ENCODE assay signal across 13 cellular contexts in the genomic region with DNA sequence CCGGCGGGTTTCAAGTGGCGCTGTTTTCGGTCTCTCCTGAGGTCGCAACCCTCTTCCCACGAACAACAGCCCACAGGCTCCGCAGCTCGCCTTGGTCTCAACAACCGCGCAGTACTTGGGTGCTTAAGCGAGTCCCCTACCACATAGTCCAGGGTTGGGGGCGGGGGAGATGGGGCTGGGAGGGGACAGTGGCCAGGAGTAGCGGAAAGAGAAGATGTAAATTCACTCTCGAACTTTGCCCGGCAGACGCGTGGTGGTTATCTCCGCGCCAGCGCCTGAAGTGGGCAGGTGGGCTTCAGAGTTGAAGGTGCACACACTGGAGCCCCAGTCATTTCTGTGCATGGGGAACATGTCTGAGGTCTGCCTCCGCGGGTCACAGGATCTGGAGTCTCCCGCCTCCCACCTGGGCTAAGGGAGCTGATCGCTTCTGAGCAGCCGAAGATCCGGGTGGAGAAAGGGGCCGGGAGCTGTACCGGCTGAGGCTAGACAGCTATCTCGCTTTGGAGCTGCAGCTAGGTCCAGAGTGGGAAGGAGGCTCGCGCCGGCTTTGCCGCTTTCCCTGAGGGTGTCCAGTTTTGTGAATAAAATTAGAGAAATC. TPM values are rescaled to one million over a fixed set of nuclear protein-coding genes. Genes with fewer than 3 reads are reported as not detected.
DNase-seq lines count a peak whose midpoint lies in the region; TF ChIP-seq lines count a peak whose summit lies in the region.
"Had no signal": no experiment of that assay in that cellular context is flagged by ENCODE, and none has a peak within 500 bp of the region (broad histone marks: within the 10 kb centered on the region; RNA-seq: fewer than 3 reads in every experiment).

No MANE protein-coding gene starts in this region.

- no peak for DNase-seq in SJSA1 (ENCODE audit: low read depth in 1 of 2, low spot score in 2 of 2)
- no peak for DNase-seq in fibroblast of lung (ENCODE audit: low read depth in 2 of 2)
- DNase-seq in ovary, result no peak
- DNase-seq in GM19238 (ENCODE audit: insufficient read length, low spot score), result no peak
- DNase-seq in spleen, result no peak
- DNase-seq in GDM1 (lab: John Stamatoyannopoulos, UW), result no peak
- DNase-seq: activated naive CD4-positive, alpha-beta T cell treated with Interleukin-2 at 50 U/mL for 16 hours; DMS 273 treated with DMSO at 0.1 percent for 48 hours; stimulated activated naive CD4-positive, alpha-beta T cell treated with Interleukin-2 at 50 U/mL for 16 hours had no signal

- no peak for TF ChIP-seq POLR2A in ovary (IDR thresholded peaks at IDR 0.05)
- TF ChIP-seq POLR2A in spleen (IDR thresholded peaks at IDR 0.05), result no peak

- peaks cover 9% of the 10 kb centered on the region for H3K4me1 ChIP-seq in ES-I3 (ENCODE audit: insufficient read depth, low read length)
- peaks cover 69% of the 10 kb centered on the region for H3K4me1 ChIP-seq in SJSA1 (replicated peaks)
- H3K4me1 ChIP-seq in fibroblast of lung (ENCODE audit: control insufficient read depth, extremely low read depth, insufficient read depth, low read length), result peaks cover 2% of the 10 kb centered on the region
- peaks cover 6% of the 10 kb centered on the region for H3K4me1 ChIP-seq in ovary (ENCODE audit: insufficient read depth)
- peaks cover 27 to 68% (median 55%) of the 10 kb centered on the region in 6 donors for H3K4me1 ChIP-seq in spleen

- H3K36me3 ChIP-seq in ES-I3 (ENCODE audit: insufficient read depth, low read length), result no peaks in the 10 kb centered on the region
- H3K36me3 ChIP-seq in SJSA1, result peaks cover 83% of the 10 kb centered on the region
- H3K36me3 ChIP-seq in fibroblast of lung (ENCODE audit: control insufficient read depth, insufficient read depth, low read length), result no peaks in the 10 kb centered on the region
- H3K36me3 ChIP-seq in ovary, result no peaks in the 10 kb centered on the region
- H3K36me3 ChIP-seq in spleen, result peaks cover 0 to 10% (median 0%) of the 10 kb centered on the region in 6 donors
- H3K36me3 ChIP-seq: neutrophil had no signal

- no peaks in the 10 kb centered on the region for H3K79me2 ChIP-seq in fibroblast of lung (ENCODE audit: control insufficient read depth, insufficient read depth, low read length)

- no peak overlapping the region for H2AFZ ChIP-seq in fibroblast of lung (ENCODE audit: low read length)

- peak overlapping the region; percentile 39 for H3K4me2 ChIP-seq in fibroblast of lung (ENCODE audit: extremely low read depth, insufficient read depth, low read length)

- H4K20me1 ChIP-seq in fibroblast of lung (ENCODE audit: control insufficient read depth, extremely low read depth, insufficient read depth, low read length), result no peaks in the 10 kb centered on the region

- H3K4me3 ChIP-seq in SJSA1 (peak overlapping the region; percentile 36), fibroblast of lung (replicated peaks in 1 of 4; ENCODE audit: control extremely low read depth in 1 of 4, insufficient read depth in 1 of 4, low read depth in 3 of 4, low read length in 4 of 4) (peak overlapping the region in 1 of 4 experiments; percentile 36), ovary (peak overlapping the region; percentile 23), spleen (peak overlapping the region in 4 of 8 donors; percentile 5 to 47 (median 10))

- H3K27me3 ChIP-seq in SJSA1 (replicated peaks) (no peaks in the 10 kb centered on the region), fibroblast of lung (ENCODE audit: control insufficient read depth, insufficient read depth, low read length) (no peaks in the 10 kb centered on the region), ovary (no peaks in the 10 kb centered on the region), spleen (replicated peaks in 1 of 7) (peaks cover 3 to 99% (median 75%) of the 10 kb centered on the region in 7 donors)

- intact Hi-C loops in ovary (cut with DNase I) (loop anchor here (5.0 to 10.0 kb wide), 3 partner anchors 239 to 294 kb away; partner anchors contain the start of gene PDZK1IP1 (in 1 of the 4)), spleen (cut with DNase I; ENCODE audit: low total_unique reads) (no loop called here)

- H3K9me3 ChIP-seq in ES-I3 (ENCODE audit: control insufficient read depth, insufficient read depth, low read length) (no peaks in the 10 kb centered on the region), SJSA1 (replicated peaks) (no peaks in the 10 kb centered on the region), fibroblast of lung (ENCODE audit: control insufficient read depth, insufficient read depth, low read depth, low read length) (no peaks in the 10 kb centered on the region), ovary (no peaks in the 10 kb centered on the region), spleen (no peaks in the 10 kb centered on the region)
- H3K9me3 ChIP-seq: neutrophil had no signal

- WGBS in ovary, 3 donors, result 9 to 24% (median 11%) methylated on average over 33 of the region's 33 CpGs
- 21 to 39% (median 25%) methylated on average over 29 to 33 of the region's 33 CpGs for WGBS in spleen, 5 donors

- H3K9ac ChIP-seq in ES-I3 (ENCODE audit: low read depth, low read length) (peak overlapping the region; percentile 37; the same call in 1 of the 2 replicates), fibroblast of lung (ENCODE audit: insufficient read depth, low read length) (no peak overlapping the region)

- H3K27ac ChIP-seq in SJSA1 (peak overlapping the region; percentile 69), fibroblast of lung (ENCODE audit: insufficient read depth, low read length) (no peak overlapping the region), ovary (no peak overlapping the region), spleen (no peak overlapping the region)
- H3K27ac ChIP-seq: neutrophil, VCaP had no signal

- TF ChIP-seq CTCF in fibroblast of lung (conservative IDR thresholded peaks at IDR 0.05 in 1 of 2, IDR thresholded peaks at IDR 0.05 in 1 of 2; ENCODE audit: low read depth in 1 of 2, low read length in 2 of 2) (no peak), ovary (IDR thresholded peaks at IDR 0.05) (no peak), spleen (IDR thresholded peaks at IDR 0.05 in 8 of 11, conservative IDR thresholded peaks at IDR 0.05 in 3 of 11) (no peak)

- no peak for TF ChIP-seq EP300 in ovary (IDR thresholded peaks at IDR 0.05)

RNA-seq across cellular contexts. Expression of gene FOXD2, which starts 4.3 kb away (rescaled TPM):
- 10.7 and 12.9 TPM in 2 replicates for total RNA-seq in SJSA1 (2014; rRNA removed; shearing (Covaris generic))
- 0.51 and 0.83 TPM in 2 replicates for total RNA-seq in fibroblast of lung
- 0.08 and 0.19 TPM in 2 replicates for polyA plus RNA-seq in fibroblast of lung
- polyA plus RNA-seq in fibroblast of lung (2012), result 0.45 and 0.63 TPM in 2 replicates
- polyA minus RNA-seq in fibroblast of lung (ENCODE audit: low replicate concordance), result 0.12 and 0.19 TPM in 2 replicates
- total RNA-seq in ovary, result under 1 TPM in 4 of 7 donors, not detected in 3; 0.07 to 0.18 (median 0.09) TPM
- polyA plus RNA-seq in ovary, result under 1 TPM; 0.05 to 0.10 TPM
- 1 to 10 TPM in 3 of 7 donors, under 1 TPM in 4; 0.37 to 1.7 (median 0.92) TPM for total RNA-seq in spleen
- polyA plus RNA-seq in spleen, result under 1 TPM; 0.09 to 0.26 (median 0.09) TPM

RNA-seq across cellular contexts. Expression of gene FOXE3, which starts 17.5 kb away (rescaled TPM):
- not detected in 2 replicates for total RNA-seq in SJSA1 (2014; rRNA removed; shearing (Covaris generic))
- not detected in 2 replicates for total RNA-seq in fibroblast of lung
- polyA plus RNA-seq in fibroblast of lung, result 0.03 TPM in 1 of 2 replicates, not detected in the other
- not detected in 2 replicates for polyA plus RNA-seq in fibroblast of lung (2012)
- not detected in 2 replicates for polyA minus RNA-seq in fibroblast of lung (ENCODE audit: low replicate concordance)
- not detected for total RNA-seq in ovary
- polyA plus RNA-seq in ovary, result not detected
- not detected for total RNA-seq in spleen
- not detected for polyA plus RNA-seq in spleen
- total RNA-seq: RPMI7951 had no signal
